Comparison of ENCODE assay signal across 22 cellular contexts in genomic region chr6:34928695-34929094, GRCh38.
"Had no signal": no experiment of that assay in that cellular context is flagged by ENCODE, and none has a peak within 500 bp of the region (broad histone marks: within the 10 kb centered on the region; RNA-seq: fewer than 3 reads in every experiment).

No MANE protein-coding gene starts in this region.

- H3K27ac ChIP-seq: breast epithelium, esophagus muscularis mucosa, sigmoid colon, suprapubic skin, transverse colon, uterus had no signal

- ATAC-seq: activated naive CD8-positive, alpha-beta T cell treated with anti-CD3 and anti-CD28 coated beads, Interleukin-2, amount 50 U/mL, for 24 hours; activated T-cell treated with anti-CD3 and anti-CD28 coated beads, Interleukin-2, amount 50 U/mL, for 4 hours; heart right ventricle; mucosa of descending colon; natural killer cell treated with Interleukin-12 subunit alpha and Interleukin-12 subunit beta and Interleukin-15 and Interleukin-18, amount 100 ng/mL, for 72 hours; T-helper 17 cell had no signal

- H3K27me3 ChIP-seq: breast epithelium, esophagus muscularis mucosa, heart right ventricle, sigmoid colon, suprapubic skin, transverse colon, uterus had no signal

- DNase-seq: activated CD4-positive, alpha-beta memory T cell treated with anti-CD3 and anti-CD28 coated beads, Interleukin-2, amount 10 ng/mL, durations not matched to agents 7 days and 5 days; activated CD4-positive, alpha-beta T cell treated with anti-CD3 and anti-CD28 coated beads, Interleukin-2, amount 10 ng/mL, durations not matched to agents 24 days and 14 days; activated CD4-positive, CD25-positive, alpha-beta regulatory T cell treated with anti-CD3 and anti-CD28 coated beads, Interleukin-2, amount 50 U/mL, for 72 hours; activated CD8-positive, alpha-beta memory T cell treated with anti-CD3 and anti-CD28 coated beads, Interleukin-2, amount 50 U/mL, for 48 hours; activated naive CD8-positive, alpha-beta T cell treated with anti-CD3 and anti-CD28 coated beads, Interleukin-2, amount 50 U/mL, for 24 hours; activated T-cell treated with anti-CD3 and anti-CD28 coated beads, Interleukin-2, amount 50 U/mL, for 4 hours; amygdala; heart right ventricle; left ventricle myocardium superior; mucosa of descending colon; sigmoid colon; small intestine; stimulated activated CD4-positive, alpha-beta T cell treated with anti-CD3 and anti-CD28 coated beads, Interleukin-4, amount 100 ng/mL, for 24 hours; stimulated activated naive CD4-positive, alpha-beta T cell; T-helper 17 cell; T1000; transverse colon; uterus had no signal

- H3K36me3 ChIP-seq: breast epithelium, esophagus muscularis mucosa, heart right ventricle, sigmoid colon, suprapubic skin, transverse colon, uterus had no signal

- H3K4me3 ChIP-seq: breast epithelium, esophagus muscularis mucosa, heart right ventricle, mucosa of descending colon, sigmoid colon, suprapubic skin, transverse colon, uterus had no signal

- H3K4me1 ChIP-seq: breast epithelium, suprapubic skin, uterus had no signal

- H3K9me3 ChIP-seq: breast epithelium, esophagus muscularis mucosa, heart right ventricle, mucosa of descending colon, sigmoid colon, suprapubic skin, transverse colon, uterus had no signal
